In genomic region chr7:100874577-100875355, GRCh38 we compare ENCODE assay signal across 8 cellular contexts. TPM values are rescaled to one million over a fixed set of nuclear protein-coding genes. Genes with fewer than 3 reads are reported as not detected.
DNase-seq lines count a peak whose midpoint lies in the region; FAIRE-seq and TF ChIP-seq lines count a peak whose summit lies in the region.

Gene SRRT (plus strand): TSS chr7:100875103. CDS start chr7:100875591, 488 bp downstream.

- no peaks in the 10 kb centered on the region for H3K9me3 Mint-ChIP-seq in nephron
- H3K9me3 Mint-ChIP-seq in stimulated activated naive CD8-positive, alpha-beta T cell treated with anti-CD3 and anti-CD28 coated beads, Interleukin-15, Interleukin-2, amounts not matched to agents 100 ng/mL and 50 ng/mL, for 24 hours, result no peaks in the 10 kb centered on the region

- peaks cover 73% of the 10 kb centered on the region for H3K36me3 Mint-ChIP-seq in nephron (ENCODE audit: low read depth)
- H3K36me3 Mint-ChIP-seq in stimulated activated naive CD8-positive, alpha-beta T cell treated with anti-CD3 and anti-CD28 coated beads, Interleukin-15, Interleukin-2, amounts not matched to agents 100 ng/mL and 50 ng/mL, for 24 hours (ENCODE audit: low read depth), result peaks cover 64% of the 10 kb centered on the region

- FAIRE-seq in H54 (lab: Jason Lieb, UNC), result no peak

- peak within 1 kb of the TSS; percentile 94 for H3K4me3 ChIP-seq in fibroblast of pulmonary artery (replicated peaks; ENCODE audit: low read depth, low read length)

- TF ChIP-seq POLR2A in H54 (IDR thresholded peaks at IDR 0.05; ENCODE audit: low read depth, low read length), result peak; percentile 84

- TF ChIP-seq CTCF in fibroblast of pulmonary artery (IDR thresholded peaks at IDR 0.05; ENCODE audit: low read length, missing control alignments), result peak; percentile 20
- TF ChIP-seq CTCF in nephron (IDR thresholded peaks at IDR 0.05; ENCODE audit: unreplicated experiment in 3 of 3), result peak; percentile 45 to 53 (median 49)

- peak within 1 kb of the TSS; percentile 97 to 99 (median 99) for H3K4me3 Mint-ChIP-seq in nephron
- H3K4me3 Mint-ChIP-seq in stimulated activated naive CD8-positive, alpha-beta T cell treated with anti-CD3 and anti-CD28 coated beads, Interleukin-15, Interleukin-2, amounts not matched to agents 100 ng/mL and 50 ng/mL, for 24 hours, result peak within 1 kb of the TSS; percentile 98

- peaks cover 44% of the 10 kb centered on the region for H3K4me1 Mint-ChIP-seq in nephron
- H3K4me1 Mint-ChIP-seq in stimulated activated naive CD8-positive, alpha-beta T cell treated with anti-CD3 and anti-CD28 coated beads, Interleukin-15, Interleukin-2, amounts not matched to agents 100 ng/mL and 50 ng/mL, for 24 hours (ENCODE audit: low read depth), result peaks cover 55% of the 10 kb centered on the region

- DNase-seq in ELR (ENCODE audit: low read depth) (peak; percentile 98), H54 (ENCODE audit: insufficient read length, low spot score) (peak; percentile 86), M059J (ENCODE audit: low read depth) (peak; percentile 98), SHP77 (lab: John Stamatoyannopoulos, UW) (peak; percentile 96 to 97), fibroblast of pulmonary artery (ENCODE audit: low read depth) (peak; percentile 99)
- peak; percentile 98 for DNase-seq in activated effector memory CD4-positive, alpha-beta T cell treated with Interleukin-2 at 50 U/mL for 16 hours

- no peaks in the 10 kb centered on the region for H3K27me3 Mint-ChIP-seq in nephron (ENCODE audit: low read depth)
- no peaks in the 10 kb centered on the region for H3K27me3 Mint-ChIP-seq in stimulated activated naive CD8-positive, alpha-beta T cell treated with anti-CD3 and anti-CD28 coated beads, Interleukin-15, Interleukin-2, amounts not matched to agents 100 ng/mL and 50 ng/mL, for 24 hours

- H3K27ac Mint-ChIP-seq in nephron, result peak within 1 kb of the TSS; percentile 99 to 100 (median 99)
- H3K27ac Mint-ChIP-seq in stimulated activated naive CD8-positive, alpha-beta T cell treated with anti-CD3 and anti-CD28 coated beads, Interleukin-15, Interleukin-2, amounts not matched to agents 100 ng/mL and 50 ng/mL, for 24 hours, result peak within 1 kb of the TSS; percentile 99

RNA-seq across cellular contexts. Expression of gene SRRT, which starts in this region (rescaled TPM):
- 50.8 and 73.9 TPM in 2 replicates for total RNA-seq in M059J (2014; rRNA removed; shearing (Covaris generic))

Comparison
In these comparisons a context has a peak if more than half of its experiments do, and no peak if none do; other contexts are left out.
1. Peak in every context shown above with its lines: DNase-seq and H3K4me3 ChIP-seq.